ENCODE assay signal across 8 cellular contexts in genomic region chr4:103075435-103075893, GRCh38. TPM values are rescaled to one million over a fixed set of nuclear protein-coding genes. Genes with fewer than 3 reads are reported as not detected.
DNase-seq lines count a peak whose midpoint lies in the region; ATAC-seq, FAIRE-seq and TF ChIP-seq lines count a peak whose summit lies in the region.

No MANE protein-coding gene starts in this region.

- H2AFZ ChIP-seq in SK-N-SH (ENCODE audit: low read depth): peak overlapping the region; percentile 80

- H3K4me1 Mint-ChIP-seq in progenitor cell of endocrine pancreas (ENCODE audit: low read depth): peaks cover 9% of the 10 kb centered on the region

- H3K9me2 ChIP-seq in DOHH2 (replicated peaks; ENCODE audit: control insufficient read depth, low read length) (no peaks in the 10 kb centered on the region), SK-N-SH (no peaks in the 10 kb centered on the region)

- H3K4me2 ChIP-seq in DOHH2 (ENCODE audit: low read length) (peak overlapping the region; percentile 83), SK-N-SH (peak overlapping the region; percentile 82)

- no peak for TF ChIP-seq EP300 in SK-N-SH (IDR thresholded peaks at IDR 0.05; ENCODE audit: borderline replicate concordance in 1 of 2, low read depth in 1 of 2, low read length in 1 of 2)

- H3F3A ChIP-seq in DOHH2 (ENCODE audit: control insufficient read depth, insufficient read depth) (peaks cover 16% of the 10 kb centered on the region), SK-N-SH (replicated peaks; ENCODE audit: insufficient read depth) (no peaks in the 10 kb centered on the region)

- no peak for FAIRE-seq in RCC 7860 (lab: Jason Lieb, UNC)

- H4K20me1 ChIP-seq in DOHH2 (ENCODE audit: control insufficient read depth, insufficient read depth, low read depth, low read length): no peaks in the 10 kb centered on the region
- H4K20me1 ChIP-seq in SK-N-SH (ENCODE audit: insufficient read depth): no peaks in the 10 kb centered on the region

- H3K27me3 Mint-ChIP-seq in progenitor cell of endocrine pancreas: peaks cover 28% of the 10 kb centered on the region

- 16% methylated on average over 4 of the region's 4 CpGs for WGBS in SK-N-SH (ENCODE audit: low lambda C conversion rate)

- DNase-seq in SK-N-SH (peak; percentile 26), fibroblast of gingiva (ENCODE audit: low read depth) (peak; percentile 48), progenitor cell of endocrine pancreas (ENCODE audit: low spot score, unreplicated experiment) (no peak), GM19240 (ENCODE audit: insufficient read length, low spot score) (no peak), RCC 7860 (ENCODE audit: low spot score) (no peak)

- TF ChIP-seq CTCF in DOHH2 (IDR thresholded peaks at IDR 0.05; ENCODE audit: low read depth, low read length, poor library complexity, severe bottlenecking) (no peak), SK-N-SH (IDR thresholded peaks at IDR 0.05) (no peak), progenitor cell of endocrine pancreas (IDR thresholded peaks at IDR 0.05; ENCODE audit: unreplicated experiment) (no peak)

- no peak overlapping the region for H3K27ac Mint-ChIP-seq in progenitor cell of endocrine pancreas

- H3K4me1 ChIP-seq in DOHH2 (ENCODE audit: control insufficient read depth, low read length): peaks cover 51% of the 10 kb centered on the region
- peaks cover 0 to 7% of the 10 kb centered on the region in 2 experiments; a peak in 2 of 4 replicates for H3K4me1 ChIP-seq in SK-N-SH (ENCODE audit: control insufficient read depth in 1 of 2, insufficient read depth in 2 of 2, low read depth in 1 of 2, low read length in 1 of 2)

- CTCF ChIA-PET in SK-N-SH (lab: Yijun Ruan, JAX): interaction anchor here (1.0 to 3.0 kb wide), 5 partner anchors 12 to 46 kb away, joined by 4 to 12 read pairs (median 5); partner anchors contain the start of gene BDH2

- peak overlapping the region; percentile 94 for H3K4me3 ChIP-seq in DOHH2 (ENCODE audit: low read length)
- peak overlapping the region; percentile 76 to 86 for H3K4me3 ChIP-seq in SK-N-SH (ENCODE audit: low read depth in 2 of 2, low read length in 1 of 2)

- H3K36me3 ChIP-seq in DOHH2 (ENCODE audit: control insufficient read depth, low read length) (peaks cover 39% of the 10 kb centered on the region), SK-N-SH (replicated peaks in 1 of 2; ENCODE audit: control insufficient read depth in 1 of 2, insufficient read depth in 2 of 2, low read length in 1 of 2) (peaks cover 8 to 10% of the 10 kb centered on the region in 2 experiments)

- H3K79me2 ChIP-seq in DOHH2 (ENCODE audit: control insufficient read depth, low read length) (peaks cover 63% of the 10 kb centered on the region), SK-N-SH (ENCODE audit: insufficient read depth) (peaks cover 54% of the 10 kb centered on the region)

- TF ChIP-seq RAD21 in SK-N-SH (IDR thresholded peaks at IDR 0.05; ENCODE audit: low read length): no peak

- peak overlapping the region; percentile 84 for H3K4me3 Mint-ChIP-seq in progenitor cell of endocrine pancreas (ENCODE audit: low read depth)

- peak; percentile 1 for ATAC-seq in GM21723 (IDR thresholded peaks at IDR 0.05; ENCODE audit: unreplicated experiment)
- ATAC-seq in HG02763 (IDR thresholded peaks at IDR 0.05; ENCODE audit: unreplicated experiment): no peak

- peaks cover 10% of the 10 kb centered on the region for H3K36me3 Mint-ChIP-seq in progenitor cell of endocrine pancreas (ENCODE audit: insufficient read depth)

- POLR2A ChIA-PET in SK-N-SH (lab: Yijun Ruan, JAX): interaction anchor here (0.7 kb wide), 1 partner anchor 638 kb away, joined by 3 read pairs; no protein-coding TSS in a partner anchor

- H3K9me3 Mint-ChIP-seq in progenitor cell of endocrine pancreas (ENCODE audit: low read depth): no peaks in the 10 kb centered on the region

- H3K9me3 ChIP-seq in DOHH2 (ENCODE audit: control insufficient read depth, insufficient read depth, low read length): no peaks in the 10 kb centered on the region
- no peaks in the 10 kb centered on the region for H3K9me3 ChIP-seq in SK-N-SH

- H3K27me3 ChIP-seq in DOHH2 (ENCODE audit: control insufficient read depth, low read length) (no peaks in the 10 kb centered on the region), SK-N-SH (ENCODE audit: insufficient read depth) (no peaks in the 10 kb centered on the region)

- H3K27ac ChIP-seq in DOHH2 (ENCODE audit: low read depth, low read length): peak overlapping the region; percentile 74
- peak overlapping the region; percentile 69 to 86 for H3K27ac ChIP-seq in SK-N-SH (ENCODE audit: low read depth in 2 of 2, low read length in 1 of 2)

- peak overlapping the region; percentile 90 for H3K9ac ChIP-seq in SK-N-SH

TF ChIP-seq in SK-N-SH, 30 proteins besides CTCF, POLR2A, EP300 and RAD21:
- TF ChIP-seq USF2 (IDR thresholded peaks at IDR 0.05; ENCODE audit: borderline replicate concordance, low read depth, low read length): no peak
- TF ChIP-seq MXI1 (IDR thresholded peaks at IDR 0.05; ENCODE audit: low read depth, low read length): peak; percentile 37; the same call in 1 of the 2 replicates
TF ChIP-seq in SK-N-SH: peak in this region for 1.

RNA-seq across cellular contexts. Expression of gene SLC9B2, which starts 1.1 kb away (rescaled TPM):
- polyA plus RNA-seq in SK-N-SH (2012; rRNA removed): 11.2 and 16.0 TPM in 2 replicates
- 14.7 and 16.8 TPM in 2 replicates for polyA plus RNA-seq in SK-N-SH (2012; cell fraction: cytosol; rRNA removed)
- polyA plus RNA-seq in SK-N-SH (2012; cell fraction: nucleus; rRNA removed): 9.8 and 13.6 TPM in 2 replicates
- total RNA-seq in progenitor cell of endocrine pancreas: 4.0 and 7.0 TPM in 2 replicates

RNA-seq across cellular contexts. Expression of gene BDH2, which starts 24.2 kb away (rescaled TPM):
- polyA plus RNA-seq in SK-N-SH (2012; rRNA removed): 57.8 and 95.4 TPM in 2 replicates
- 56.8 and 57.6 TPM in 2 replicates for polyA plus RNA-seq in SK-N-SH (2012; cell fraction: cytosol; rRNA removed)
- 121 and 237 TPM in 2 replicates for polyA plus RNA-seq in SK-N-SH (2012; cell fraction: nucleus; rRNA removed)
- total RNA-seq in progenitor cell of endocrine pancreas: 89.9 and 96.3 TPM in 2 replicates

RNA-seq across cellular contexts. Expression of gene SLC9B1, which starts 56.0 kb away (rescaled TPM):
- 0.21 and 0.37 TPM in 2 replicates for polyA plus RNA-seq in SK-N-SH (2012; rRNA removed)
- 0.27 and 0.37 TPM in 2 replicates for polyA plus RNA-seq in SK-N-SH (2012; cell fraction: cytosol; rRNA removed)
- 0.39 and 0.46 TPM in 2 replicates for polyA plus RNA-seq in SK-N-SH (2012; cell fraction: nucleus; rRNA removed)
- total RNA-seq in progenitor cell of endocrine pancreas: 0.75 and 0.79 TPM in 2 replicates

Comparison
In these comparisons a context has a peak if more than half of its experiments do, and no peak if none do; other contexts are left out.
1. DNase-seq: peak in SK-N-SH (single experiment) and fibroblast of gingiva (single experiment); none in progenitor cell of endocrine pancreas (single experiment), GM19240 (single experiment) and RCC 7860 (single experiment).